8 cellular contexts compared by ENCODE assay signal in the genomic region with DNA sequence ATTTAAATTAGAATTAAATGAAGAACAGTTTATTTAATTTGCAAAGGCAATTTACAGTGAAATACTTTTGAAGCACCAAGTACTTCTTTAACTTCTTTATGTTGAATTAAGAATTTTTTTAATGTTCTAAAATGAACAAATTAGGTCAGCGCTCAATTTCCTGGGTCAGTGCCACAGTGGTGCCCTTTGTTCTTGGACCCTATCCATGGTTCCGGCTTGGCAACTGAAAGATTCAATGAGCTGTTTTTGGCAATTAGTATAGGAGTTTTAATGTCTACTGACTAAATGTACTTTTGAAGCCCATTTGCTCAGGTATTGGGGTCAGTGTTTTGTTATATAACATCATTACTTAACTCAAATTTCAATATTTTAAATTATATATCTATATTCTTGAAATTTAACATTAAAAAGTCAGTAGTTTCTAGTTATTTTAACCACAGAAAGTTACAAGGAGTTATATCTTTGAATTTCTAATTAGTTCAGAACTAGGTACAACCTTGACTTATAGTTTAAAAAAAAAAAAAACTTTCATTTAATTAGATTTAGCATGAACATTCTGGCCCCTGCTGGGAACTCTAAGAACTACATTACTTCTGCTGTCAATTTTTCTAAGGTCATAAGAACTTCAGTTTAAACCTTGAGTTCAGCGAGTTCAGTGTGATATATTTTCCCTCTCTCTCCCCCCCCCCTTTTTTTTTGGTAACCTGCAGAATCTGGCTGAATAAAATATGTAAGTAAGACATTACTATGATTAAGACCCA. TPM values are rescaled to one million over a fixed set of nuclear protein-coding genes. Genes with fewer than 3 reads are reported as not detected.
DNase-seq lines count a peak whose midpoint lies in the region; ATAC-seq and TF ChIP-seq lines count a peak whose summit lies in the region.

No MANE protein-coding gene starts in this region.

- TF ChIP-seq POLR2A in suprapubic skin (IDR thresholded peaks at IDR 0.05), result no peak

- DNase-seq in heart right ventricle, result peak in 1 of 2 donors; percentile 21
- DNase-seq in cardiac septum (ENCODE audit: low spot score), result no peak
- peak; percentile 59 for DNase-seq in NCI-H345 (lab: John Stamatoyannopoulos, UW)
- peak; percentile 22 for DNase-seq in activated naive CD8-positive, alpha-beta T cell treated with anti-CD3 and anti-CD28 coated beads, Interleukin-2, amount 50 U/mL, for 24 hours
- DNase-seq in iPS-NIHi11 (ENCODE audit: low spot score), result peak; percentile 17
- no peak for DNase-seq in suprapubic skin (ENCODE audit: low spot score in 2 of 2)

- H3K9me3 ChIP-seq in heart right ventricle (peaks cover 0 to 1% (median 0%) of the 10 kb centered on the region in 11 donors), suprapubic skin (no peaks in the 10 kb centered on the region)

- H3K27ac ChIP-seq in heart right ventricle, result no peak overlapping the region
- no peak overlapping the region for H3K27ac ChIP-seq in suprapubic skin

- no peaks in the 10 kb centered on the region for H3K4me1 Mint-ChIP-seq in activated naive CD8-positive, alpha-beta T cell treated with anti-CD3 and anti-CD28 coated beads, Interleukin-2, amount 50 U/mL, for 24 hours

- no peak overlapping the region for H3K4me3 Mint-ChIP-seq in activated naive CD8-positive, alpha-beta T cell treated with anti-CD3 and anti-CD28 coated beads, Interleukin-2, amount 50 U/mL, for 24 hours

- H3K36me3 ChIP-seq in heart right ventricle (no peaks in the 10 kb centered on the region), suprapubic skin (no peaks in the 10 kb centered on the region)

- no peaks in the 10 kb centered on the region for H3K27me3 Mint-ChIP-seq in activated naive CD8-positive, alpha-beta T cell treated with anti-CD3 and anti-CD28 coated beads, Interleukin-2, amount 50 U/mL, for 24 hours

- no peak overlapping the region for H3K27ac Mint-ChIP-seq in activated naive CD8-positive, alpha-beta T cell treated with anti-CD3 and anti-CD28 coated beads, Interleukin-2, amount 50 U/mL, for 24 hours

- WGBS in heart right ventricle, 2 donors, result 47 to 49% methylated on average over 3 of the region's 3 CpGs
- WGBS in suprapubic skin, result 36% methylated on average over 3 of the region's 3 CpGs

- no peak for TF ChIP-seq EP300 in suprapubic skin (IDR thresholded peaks at IDR 0.05)

- peaks cover under 1% of the 10 kb centered on the region for H3K9me3 Mint-ChIP-seq in activated naive CD8-positive, alpha-beta T cell treated with anti-CD3 and anti-CD28 coated beads, Interleukin-2, amount 50 U/mL, for 24 hours

- H3K27me3 ChIP-seq in heart right ventricle (no peaks in the 10 kb centered on the region), suprapubic skin (no peaks in the 10 kb centered on the region)

- H3K4me1 ChIP-seq in heart right ventricle (peaks cover 0 to 6% (median 0%) of the 10 kb centered on the region in 9 donors), suprapubic skin (peaks cover 6% of the 10 kb centered on the region)

- no peaks in the 10 kb centered on the region for H3K36me3 Mint-ChIP-seq in activated naive CD8-positive, alpha-beta T cell treated with anti-CD3 and anti-CD28 coated beads, Interleukin-2, amount 50 U/mL, for 24 hours (ENCODE audit: low read depth)

- intact Hi-C loops in heart right ventricle (cut with DNase I), result loop anchor here in 6 of 10 donors (2.0 to 10.0 kb wide), 3 partner anchors 271 to 275 kb away; no protein-coding TSS in a partner anchor
- intact Hi-C loops in cardiac septum (cut with DNase I), result loop anchor here (5.0 kb wide), 2 partner anchors 273 to 318 kb away; no protein-coding TSS in a partner anchor

- peak in 8 of 9 donors; percentile 27 to 69 (median 62) for TF ChIP-seq CTCF in heart right ventricle (IDR thresholded peaks at IDR 0.05)
- TF ChIP-seq CTCF in suprapubic skin (IDR thresholded peaks at IDR 0.05), result peak; percentile 25 to 40

- H3K4me3 ChIP-seq in heart right ventricle (no peak overlapping the region), suprapubic skin (no peak overlapping the region)

- ATAC-seq in heart right ventricle, result peak in 4 of 8 donors; percentile 48 to 64 (median 52)
- peak; percentile 58 for ATAC-seq in HG03066 (IDR thresholded peaks at IDR 0.05; ENCODE audit: low read depth, unreplicated experiment)
- ATAC-seq in activated naive CD8-positive, alpha-beta T cell treated with anti-CD3 and anti-CD28 coated beads, Interleukin-2, amount 50 U/mL, for 24 hours, result no peak
- ATAC-seq in HG02588 (IDR thresholded peaks at IDR 0.05; ENCODE audit: unreplicated experiment), result no peak

RNA-seq across cellular contexts. Expression of gene MSTN, which starts 7.6 kb away (rescaled TPM):
- under 1 TPM in 7 of 10 donors, not detected in 3; 0.10 to 0.71 (median 0.21) TPM for total RNA-seq in heart right ventricle
- under 1 TPM; 0.04 to 0.29 TPM for polyA plus RNA-seq in heart right ventricle
- 1.1 TPM for total RNA-seq in cardiac septum
- total RNA-seq in suprapubic skin, result under 1 TPM in 2 of 4 donors, not detected in 2; 0.38 to 0.60 TPM

Comparison
In these comparisons a context has a peak if more than half of its experiments do, and no peak if none do; other contexts are left out.
1. DNase-seq: peak in NCI-H345 (single experiment), activated naive CD8-positive, alpha-beta T cell treated with anti-CD3 and anti-CD28 coated beads, Interleukin-2, amount 50 U/mL, for 24 hours (single experiment) and iPS-NIHi11 (single experiment); none in cardiac septum (single experiment) and suprapubic skin (0 of 2).